ENCODE assay signal across 8 cellular contexts in genomic region chr11:83156150-83156995, GRCh38. TPM values are rescaled to one million over a fixed set of nuclear protein-coding genes. Genes with fewer than 3 reads are reported as not detected.
DNase-seq lines count a peak whose midpoint lies in the region; ATAC-seq and TF ChIP-seq lines count a peak whose summit lies in the region.

No MANE protein-coding gene starts in this region.

- ATAC-seq in HG03439 (IDR thresholded peaks at IDR 0.05; ENCODE audit: unreplicated experiment): peak; percentile 95
- peak; percentile 84 for ATAC-seq in left colon

- no peak for TF ChIP-seq CTCF in BJ (IDR thresholded peaks at IDR 0.05; ENCODE audit: insufficient read depth, low read depth, low read length)

- intact Hi-C loops in left colon (cut with DNase I, micrococcal nuclease): loop anchor here in 1 of 2 donors (5.0 kb wide), 1 partner anchor 84 kb away; the partner anchor contains the start of gene RAB30

- H3K27me3 ChIP-seq in BJ (ENCODE audit: control insufficient read depth, insufficient read depth, low read length): no peaks in the 10 kb centered on the region

- POLR2A ChIA-PET in BJ (lab: Charles Lee): interaction anchor here (1.0 to 1.2 kb wide), 5 partner anchors 10 to 255 kb away, joined by 3 to 6 read pairs (median 4); partner anchors contain the start of genes DDIAS and RAB30

- H3K36me3 ChIP-seq in BJ (ENCODE audit: control insufficient read depth, insufficient read depth, low read length): no peaks in the 10 kb centered on the region

- CTCF ChIA-PET in BJ (lab: Yijun Ruan, JAX): interaction anchor here (0.8 to 2.0 kb wide), 3 partner anchors 230 to 472 kb away, joined by 3 to 5 read pairs (median 4); no protein-coding TSS in a partner anchor

- DNase-seq in BJ (ENCODE audit: low read depth): peak; percentile 100
- DNase-seq in GM19238 (ENCODE audit: insufficient read length, low spot score): peak; percentile 80
- DNase-seq in NCI-H510A (lab: John Stamatoyannopoulos, UW): peak; percentile 100
- peak; percentile 95 to 98 for DNase-seq in activated CD4-positive, alpha-beta T cell treated with anti-CD3 and anti-CD28 coated beads for 24 hours (ENCODE audit: low read depth in 2 of 2)
- peak; percentile 54 for DNase-seq in cortex of kidney (lab: John Stamatoyannopoulos, UW)
- DNase-seq in left colon: peak in 1 of 2 donors; percentile 99
- DNase-seq in stimulated activated CD4-positive, alpha-beta T cell treated with anti-CD3 and anti-CD28 coated beads, Interleukin-4, amount 100 ng/mL, for 24 hours: peak; percentile 98

- peak overlapping the region; percentile 68 for H3K4me3 ChIP-seq in BJ (ENCODE audit: low read depth, low read length)

RNA-seq across cellular contexts. Expression of gene PCF11, which starts 0.6 kb away (rescaled TPM):
- polyA plus RNA-seq in BJ (2011; rRNA removed): 14.6 and 23.1 TPM in 2 replicates
- polyA minus RNA-seq in BJ (2011; rRNA and poly(A)+ RNA removed): 21.1 and 23.4 TPM in 2 replicates
- total RNA-seq in left colon: 10 to 100 TPM; 50.7 to 52.0 TPM

RNA-seq across cellular contexts. Expression of gene ANKRD42, which starts 37.1 kb away (rescaled TPM):
- 5.1 and 9.1 TPM in 2 replicates for polyA plus RNA-seq in BJ (2011; rRNA removed)
- polyA minus RNA-seq in BJ (2011; rRNA and poly(A)+ RNA removed): 4.3 and 4.4 TPM in 2 replicates
- total RNA-seq in left colon: 1 to 10 TPM; 7.2 to 8.6 TPM
